ENCODE assay signal across 10 cellular contexts in the genomic region with DNA sequence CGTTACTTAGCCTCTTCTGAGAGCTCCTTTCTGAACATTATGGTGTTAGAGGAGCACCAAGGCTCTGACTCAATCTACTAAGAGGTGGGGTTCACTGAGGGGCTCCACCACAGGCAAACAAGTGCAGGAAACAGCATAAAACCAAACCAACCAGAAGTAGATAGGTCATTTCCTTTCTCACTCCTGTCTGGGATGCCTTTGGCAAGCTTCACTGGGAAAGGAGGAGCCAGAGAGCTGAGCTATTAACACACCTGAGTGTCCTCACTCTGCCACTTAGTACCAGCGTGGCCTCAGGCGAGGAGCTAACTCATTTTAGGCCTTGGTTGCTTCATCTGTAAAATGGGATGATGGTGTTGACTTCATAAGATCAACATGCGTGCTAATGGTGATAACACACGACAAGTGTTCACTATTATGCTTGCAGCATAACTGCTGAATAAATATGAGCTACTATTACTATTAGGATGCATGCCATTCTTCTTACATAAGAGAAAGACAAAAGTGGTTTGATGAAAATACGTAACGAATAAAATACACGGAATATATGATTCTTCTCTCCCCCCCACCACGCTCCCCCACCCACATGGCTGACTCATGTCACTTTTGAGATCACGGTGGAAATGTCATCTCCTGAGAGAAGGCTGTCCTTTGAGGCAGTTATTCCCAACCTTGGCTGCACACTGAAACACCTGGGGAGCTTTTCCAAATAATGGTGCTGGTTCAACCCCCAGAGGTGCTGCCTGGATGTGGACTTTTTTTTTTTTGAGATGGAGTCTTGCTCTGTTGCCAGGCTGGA.
A peak's percentile ranks its signal among the peaks of the same experiment; 100 is the strongest.
DNase-seq lines count a peak whose midpoint lies in the region; ATAC-seq lines count a peak whose summit lies in the region.
"Had no signal": no experiment of that assay in that cellular context is flagged by ENCODE, and none has a peak within 500 bp of the region (broad histone marks: within the 10 kb centered on the region; RNA-seq: fewer than 3 reads in every experiment).

No MANE protein-coding gene starts in this region.

- ATAC-seq in GM21528 (IDR thresholded peaks at IDR 0.05; ENCODE audit: low FRiP score, unreplicated experiment) (no peak), GM21360 (IDR thresholded peaks at IDR 0.05; ENCODE audit: unreplicated experiment) (no peak), HG02970 (IDR thresholded peaks at IDR 0.05; ENCODE audit: low FRiP score, unreplicated experiment) (no peak)

- H3K4me3 ChIP-seq in SJSA1, result no peak overlapping the region
- H3K4me3 ChIP-seq: vagina had no signal

- peaks cover 61% of the 10 kb centered on the region for H3K4me1 Mint-ChIP-seq in activated naive CD4-positive, alpha-beta T cell treated with anti-CD3 and anti-CD28 coated beads, Interleukin-2, amount 50 U/mL, for 24 hours

- peaks cover 3% of the 10 kb centered on the region for H3K36me3 Mint-ChIP-seq in activated naive CD4-positive, alpha-beta T cell treated with anti-CD3 and anti-CD28 coated beads, Interleukin-2, amount 50 U/mL, for 24 hours

- H3K9me3 ChIP-seq in SJSA1 (replicated peaks), result peaks cover 5% of the 10 kb centered on the region; the same call in 1 of the 2 replicates
- H3K9me3 ChIP-seq: vagina had no signal

- H3K9me3 Mint-ChIP-seq in activated naive CD4-positive, alpha-beta T cell treated with anti-CD3 and anti-CD28 coated beads, Interleukin-2, amount 50 U/mL, for 24 hours, result no peaks in the 10 kb centered on the region

- no peaks in the 10 kb centered on the region for H3K27me3 Mint-ChIP-seq in activated naive CD4-positive, alpha-beta T cell treated with anti-CD3 and anti-CD28 coated beads, Interleukin-2, amount 50 U/mL, for 24 hours

- no peaks in the 10 kb centered on the region for H3K27me3 ChIP-seq in SJSA1 (replicated peaks)
- H3K27me3 ChIP-seq: vagina had no signal

- 0 out of 2 replicates have a peak overlapping the region, but pooled peaks have one; percentile 2 for H3K27ac ChIP-seq in SJSA1
- H3K27ac ChIP-seq: vagina had no signal

- H3K4me1 ChIP-seq in SJSA1 (replicated peaks), result peaks cover 35% of the 10 kb centered on the region
- H3K4me1 ChIP-seq: vagina had no signal

- peak; percentile 65 for DNase-seq in ELR (ENCODE audit: low read depth)
- DNase-seq in SJSA1 (ENCODE audit: low read depth in 1 of 2, low spot score in 2 of 2), result peak in 1 of 2 experiments; percentile 38
- DNase-seq in stimulated activated CD4-positive, alpha-beta T cell treated with anti-CD3 and anti-CD28 coated beads, Interleukin-12 subunit alpha, Interleukin-12 subunit beta, amount 100 ng/mL, for 48 hours (ENCODE audit: low read depth in 2 of 3, low spot score in 1 of 3), result peak in 2 of 3 donors; percentile 38 to 54
- no peak for DNase-seq in anterior cingulate cortex (lab: John Stamatoyannopoulos, UW)
- DNase-seq: NCI-H1105 treated with DMSO at 0.1 percent for 48 hours had no signal

- H3K4me3 Mint-ChIP-seq in activated naive CD4-positive, alpha-beta T cell treated with anti-CD3 and anti-CD28 coated beads, Interleukin-2, amount 50 U/mL, for 24 hours, result peak overlapping the region; percentile 72

- H3K27ac Mint-ChIP-seq in activated naive CD4-positive, alpha-beta T cell treated with anti-CD3 and anti-CD28 coated beads, Interleukin-2, amount 50 U/mL, for 24 hours, result peak overlapping the region; percentile 97

- H3K36me3 ChIP-seq in SJSA1, result no peaks in the 10 kb centered on the region
- H3K36me3 ChIP-seq: vagina had no signal

Comparison
In these comparisons a context has a peak if more than half of its experiments do, and no peak if none do; other contexts are left out.
1. DNase-seq: peak in ELR (single experiment) and stimulated activated CD4-positive, alpha-beta T cell treated with anti-CD3 and anti-CD28 coated beads, Interleukin-12 subunit alpha, Interleukin-12 subunit beta, amount 100 ng/mL, for 48 hours (2 of 3); none in anterior cingulate cortex (0 of 58).